Comparison of ENCODE assay signal across 8 cellular contexts in the genomic region with DNA sequence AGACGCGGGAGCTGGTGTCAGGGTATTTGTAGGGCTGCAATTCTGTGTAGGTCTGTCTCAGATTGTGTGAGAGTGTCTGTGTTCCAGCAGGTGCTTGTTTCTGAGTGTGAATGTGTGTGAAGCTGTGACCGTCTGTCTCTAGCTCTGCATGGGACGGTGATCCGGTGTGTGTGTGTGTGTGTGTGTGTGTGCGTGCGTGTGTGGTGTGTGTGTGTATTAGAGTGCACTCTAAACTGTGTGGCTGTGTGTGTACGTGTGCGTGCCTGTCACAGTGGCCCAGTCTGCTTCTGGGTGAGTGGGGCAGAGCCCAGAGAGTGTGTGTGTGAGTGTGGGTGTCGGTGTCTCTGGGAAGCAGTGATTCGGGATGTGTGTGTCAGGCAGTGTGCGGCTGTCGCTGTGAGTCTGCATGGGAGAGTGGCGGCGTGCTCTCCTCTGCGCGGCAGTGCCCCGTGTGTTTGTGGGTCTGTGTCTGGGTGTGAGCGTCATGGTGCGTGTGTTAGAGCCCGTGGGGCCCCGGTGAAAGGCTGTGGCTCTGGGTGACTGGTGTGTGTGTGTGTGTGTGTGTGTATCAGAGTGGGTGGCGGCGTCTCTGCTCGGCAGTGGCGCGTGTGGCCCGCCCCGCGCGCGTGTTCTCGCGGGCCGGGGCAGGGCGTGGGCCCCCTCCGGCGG. TPM values are rescaled to one million over a fixed set of nuclear protein-coding genes. Genes with fewer than 3 reads are reported as not detected.
DNase-seq lines count a peak whose midpoint lies in the region; ATAC-seq and TF ChIP-seq lines count a peak whose summit lies in the region.

No MANE protein-coding gene starts in this region.

- H3K4me1 ChIP-seq in ascending aorta: no peaks in the 10 kb centered on the region
- peaks cover 27 to 38% (median 36%) of the 10 kb centered on the region in 3 donors for H3K4me1 ChIP-seq in skeletal muscle tissue (ENCODE audit: control insufficient read depth in 3 of 3, insufficient read depth in 3 of 3, low read length in 3 of 3)

- no peaks in the 10 kb centered on the region for H3K36me3 ChIP-seq in ascending aorta
- no peaks in the 10 kb centered on the region for H3K36me3 ChIP-seq in kidney epithelial cell (ENCODE audit: control insufficient read depth, insufficient read depth, low read length)
- H3K36me3 ChIP-seq in skeletal muscle tissue (ENCODE audit: control insufficient read depth in 3 of 3, insufficient read depth in 3 of 3, low read length in 3 of 3): peaks cover 0 to 2% (median 0%) of the 10 kb centered on the region in 3 donors

- DNase-seq in NCI-H2171 treated with DMSO at 0.1 percent for 48 hours (lab: John Stamatoyannopoulos, UW): peak; percentile 27
- no peak for DNase-seq in NCI-H2171 (lab: John Stamatoyannopoulos, UW)
- no peak for DNase-seq in ascending aorta (ENCODE audit: low spot score in 2 of 2)
- DNase-seq in kidney epithelial cell (ENCODE audit: low read depth): no peak
- no peak for DNase-seq in ureter (ENCODE audit: low spot score)
- DNase-seq in NCI-H1694 treated with DMSO at 0.1 percent for 48 hours (lab: John Stamatoyannopoulos, UW): no peak

- no peaks in the 10 kb centered on the region for H3K9me3 ChIP-seq in ascending aorta
- no peaks in the 10 kb centered on the region for H3K9me3 ChIP-seq in skeletal muscle tissue (ENCODE audit: control insufficient read depth in 3 of 3, low read length in 3 of 3)

- H3K27ac ChIP-seq in ascending aorta (no peak overlapping the region), skeletal muscle tissue (ENCODE audit: low read depth, low read length) (no peak overlapping the region)

- TF ChIP-seq CTCF in ascending aorta (IDR thresholded peaks at IDR 0.05) (no peak), kidney epithelial cell (IDR thresholded peaks at IDR 0.05; ENCODE audit: insufficient read depth, low read length, poor library complexity, severe bottlenecking) (no peak)

- peak overlapping the region in 2 of 3 donors; percentile 34 to 82 for H3K9ac ChIP-seq in skeletal muscle tissue (ENCODE audit: low read depth in 1 of 3, low read length in 3 of 3)

- intact Hi-C loops in ascending aorta (cut with DNase I): no loop called here

- no peak for ATAC-seq in GM18861 (IDR thresholded peaks at IDR 0.05; ENCODE audit: unreplicated experiment)

- H3K4me3 ChIP-seq in ascending aorta (peak overlapping the region; percentile 45 to 92), kidney epithelial cell (ENCODE audit: low read depth, low read length) (peak overlapping the region; percentile 17), skeletal muscle tissue (ENCODE audit: low read length in 3 of 3) (peak overlapping the region; percentile 20 to 74 (median 53))

- H3K27me3 ChIP-seq in ascending aorta (no peaks in the 10 kb centered on the region), kidney epithelial cell (ENCODE audit: control insufficient read depth, insufficient read depth, low read length) (no peaks in the 10 kb centered on the region), skeletal muscle tissue (ENCODE audit: control insufficient read depth in 3 of 3, insufficient read depth in 3 of 3, low read length in 3 of 3) (peaks cover 13 to 23% (median 21%) of the 10 kb centered on the region in 3 donors)

RNA-seq across cellular contexts. Expression of gene WSCD1, which starts 0.4 kb away (rescaled TPM):
- total RNA-seq in ascending aorta (11.4 TPM), kidney epithelial cell (21.4 and 23.5 TPM in 2 replicates), skeletal muscle tissue (33.4 TPM), ureter (3.6 TPM)

Comparison
In these comparisons a context has a peak if more than half of its experiments do, and no peak if none do; other contexts are left out.
1. H3K4me3 ChIP-seq: peak in every context shown above with its lines; median percentile 68 in ascending aorta; 53 in skeletal muscle tissue; 17 in kidney epithelial cell.